1 cellular context compared by ENCODE assay signal in the genomic region with DNA sequence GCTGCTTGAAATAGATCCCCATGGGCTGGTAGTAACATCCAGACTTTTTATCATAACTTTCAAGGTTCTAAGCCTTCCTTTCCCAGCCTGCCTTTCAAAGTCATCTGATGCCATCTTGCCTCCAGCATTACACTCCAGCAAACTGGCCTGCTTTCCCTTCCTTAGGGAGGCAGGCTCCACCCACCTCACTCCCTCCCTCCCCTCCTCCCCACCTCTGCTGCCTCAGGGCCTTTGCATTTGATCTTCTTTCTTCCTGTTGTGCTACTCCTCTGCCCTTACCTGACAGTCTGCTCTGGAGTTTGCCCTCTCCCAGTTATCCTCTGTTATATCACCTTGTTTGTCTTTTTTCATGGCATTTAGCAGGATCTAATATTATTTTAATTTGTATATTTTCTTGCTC.
A peak's percentile ranks its signal among the peaks of the same experiment; 100 is the strongest.
TF ChIP-seq lines count a peak whose summit lies in the region.

No MANE protein-coding gene starts in this region.

TF ChIP-seq in H1, 55 proteins besides CTCF, POLR2A, EP300 and RAD21:
- TF ChIP-seq TEAD4 (IDR thresholded peaks at IDR 0.05; ENCODE audit: low read depth, low read length) (no peak), KDM1A (IDR thresholded peaks at IDR 0.05; ENCODE audit: borderline replicate concordance, low read length) (peak; percentile 75)
